1 cellular context compared by ENCODE assay signal in genomic region chrX:48071986-48072605, GRCh38.
TF ChIP-seq lines count a peak whose summit lies in the region.

No MANE protein-coding gene starts in this region.

TF ChIP-seq in endothelial cell of umbilical vein, 7 proteins besides CTCF, POLR2A, EP300 and RAD21 (continued from another document):
- no peak for TF ChIP-seq JUN (IDR thresholded peaks at IDR 0.05; ENCODE audit: borderline replicate concordance, insufficient read depth, insufficient read length, low read depth)
- TF ChIP-seq EZH2 (IDR thresholded peaks at IDR 0.05; ENCODE audit: borderline replicate concordance, low read depth, low read length, severe bottlenecking), result no peak
- TF ChIP-seq GATA2 (IDR thresholded peaks at IDR 0.05; ENCODE audit: insufficient read depth, insufficient read length, low read depth, low read length), result no peak
- no peak for TF ChIP-seq MYC (IDR thresholded peaks at IDR 0.05; ENCODE audit: low read depth, low read length)
- no peak for TF ChIP-seq POLR2AphosphoS5 (IDR thresholded peaks at IDR 0.05; ENCODE audit: insufficient read depth, low read depth, low read length)
- no peak for TF ChIP-seq MAX (IDR thresholded peaks at IDR 0.05; ENCODE audit: insufficient read depth, insufficient read length)
TF ChIP-seq in endothelial cell of umbilical vein: peak in this region for 0.
